In genomic region chr16:89473791-89474414, GRCh38 we compare ENCODE assay signal across 9 cellular contexts. TPM values are rescaled to one million over a fixed set of nuclear protein-coding genes. Genes with fewer than 3 reads are reported as not detected.
DNase-seq lines count a peak whose midpoint lies in the region; ATAC-seq and TF ChIP-seq lines count a peak whose summit lies in the region.
"Had no signal": no experiment of that assay in that cellular context is flagged by ENCODE, and none has a peak within 500 bp of the region (broad histone marks: within the 10 kb centered on the region; RNA-seq: fewer than 3 reads in every experiment).

No MANE protein-coding gene starts in this region.

- BruUV-seq in MCF 10A (replicated peaks; lab: Mats Ljungman, UMichigan), result no TSS peak

- H3K27me3 Mint-ChIP-seq in MCF 10A (ENCODE audit: insufficient read depth, unreplicated experiment), result no peaks in the 10 kb centered on the region
- no peaks in the 10 kb centered on the region for H3K27me3 Mint-ChIP-seq in activated naive CD8-positive, alpha-beta T cell
- H3K27me3 Mint-ChIP-seq in immature natural killer cell (ENCODE audit: low read depth in 3 of 3), result peaks cover 13 to 35% (median 24%) of the 10 kb centered on the region in 3 donors

- H3K4me1 ChIP-seq in breast epithelium, result peaks cover 4 to 5% of the 10 kb centered on the region in 2 donors

- no peak for TF ChIP-seq POLR2A in breast epithelium (IDR thresholded peaks at IDR 0.05)

- peak overlapping the region; percentile 66 for H3K27ac Mint-ChIP-seq in MCF 10A (ENCODE audit: low read depth, unreplicated experiment)
- H3K27ac Mint-ChIP-seq in activated naive CD8-positive, alpha-beta T cell, result peak overlapping the region; percentile 77
- H3K27ac Mint-ChIP-seq in immature natural killer cell, result peak overlapping the region; percentile 21 to 82 (median 55)

- H3K27me3 ChIP-seq in breast epithelium, result no peaks in the 10 kb centered on the region

- H3K4me1 Mint-ChIP-seq in MCF 10A (ENCODE audit: insufficient read depth, unreplicated experiment), result peaks cover 62% of the 10 kb centered on the region
- H3K4me1 Mint-ChIP-seq in activated naive CD8-positive, alpha-beta T cell (ENCODE audit: low read depth), result peaks cover 91% of the 10 kb centered on the region
- H3K4me1 Mint-ChIP-seq in immature natural killer cell, result peaks cover 91% of the 10 kb centered on the region in 2 donors

- CTCF ChIA-PET in MCF 10A (lab: Yijun Ruan, JAX), result interaction anchor here (0.5 to 1.5 kb wide), 3 partner anchors 29 to 269 kb away, joined by 3 to 4 read pairs (median 3); no protein-coding TSS in a partner anchor

- POLR2A ChIA-PET in MCF 10A (lab: Yijun Ruan, JAX), result interaction anchor here (0.7 to 2.4 kb wide), 17 partner anchors 10 to 164 kb away, joined by 3 to 13 read pairs (median 5); no protein-coding TSS in a partner anchor

- TF ChIP-seq CTCF in MCF 10A (IDR thresholded peaks at IDR 0.05; ENCODE audit: unreplicated experiment) (no peak), breast epithelium (IDR thresholded peaks at IDR 0.05) (no peak)

- intact Hi-C loops in MCF 10A (cut with micrococcal nuclease), result no loop called here
- intact Hi-C loops in breast epithelium (cut with DNase I; ENCODE audit: low total_unique reads), result no loop called here

- no peaks in the 10 kb centered on the region for H3K9me3 ChIP-seq in breast epithelium

- ATAC-seq in HG02981 (IDR thresholded peaks at IDR 0.05; ENCODE audit: unreplicated experiment) (no peak), GM18909 (IDR thresholded peaks at IDR 0.05; ENCODE audit: poor library complexity, unreplicated experiment) (no peak)

- no peak overlapping the region for H3K4me3 ChIP-seq in breast epithelium

- H3K4me3 Mint-ChIP-seq in MCF 10A (ENCODE audit: unreplicated experiment) (peak overlapping the region; percentile 7), immature natural killer cell (peak overlapping the region; percentile 70 to 90 (median 76))
- H3K4me3 Mint-ChIP-seq in activated naive CD8-positive, alpha-beta T cell, result peak overlapping the region; percentile 70

- H3K36me3 ChIP-seq in breast epithelium, result no peaks in the 10 kb centered on the region

- H3K9me3 Mint-ChIP-seq in MCF 10A (ENCODE audit: unreplicated experiment) (no peaks in the 10 kb centered on the region), immature natural killer cell (peaks cover 0 to 1% (median 0%) of the 10 kb centered on the region in 6 donors)
- H3K9me3 Mint-ChIP-seq in activated naive CD8-positive, alpha-beta T cell (ENCODE audit: low read depth), result no peaks in the 10 kb centered on the region

- H3K36me3 Mint-ChIP-seq in MCF 10A (ENCODE audit: insufficient read depth, unreplicated experiment) (peaks cover 8% of the 10 kb centered on the region), immature natural killer cell (peaks cover 0 to 4% (median 3%) of the 10 kb centered on the region in 3 donors)
- peaks cover 2% of the 10 kb centered on the region for H3K36me3 Mint-ChIP-seq in activated naive CD8-positive, alpha-beta T cell

- DNase-seq in MCF 10A (ENCODE audit: unreplicated experiment) (peak; percentile 67), breast epithelium (ENCODE audit: low spot score in 2 of 2) (no peak), immature natural killer cell (no peak), mesenteric fat pad (ENCODE audit: low spot score) (no peak), NCI-H2227 treated with DMSO at 0.1 percent for 48 hours (lab: John Stamatoyannopoulos, UW) (no peak)
- DNase-seq: NCI-H187 treated with DMSO at 0.1 percent for 48 hours had no signal

- H3K27ac ChIP-seq in breast epithelium, result no peak overlapping the region

RNA-seq across cellular contexts. Expression of gene ANKRD11, which starts 16.5 kb away (rescaled TPM):
- total RNA-seq in MCF 10A (2022), result 218 and 237 TPM in 2 replicates
- 10 to 100 TPM; 64.0 to 79.0 (median 69.2) TPM for total RNA-seq in breast epithelium
- polyA plus RNA-seq in immature natural killer cell, result 10 to 100 TPM in 1 of 3 donors, 1 to 10 TPM in 2; 3.7 to 14.3 (median 8.5) TPM
- 120 TPM for total RNA-seq in mesenteric fat pad

RNA-seq across cellular contexts. Expression of gene SPG7, which starts 34.3 kb away (rescaled TPM):
- total RNA-seq in MCF 10A (2022) (82.4 and 92.3 TPM in 2 replicates), breast epithelium (100 to 1,000 TPM; 104 to 126 (median 118) TPM), mesenteric fat pad (90.0 TPM)
- polyA plus RNA-seq in immature natural killer cell, result 10 to 100 TPM; 39.7 to 48.4 (median 41.0) TPM

Comparison
In these comparisons a context has a peak if more than half of its experiments do, and no peak if none do; other contexts are left out.
1. H3K4me3 Mint-ChIP-seq: peak in every context shown above with its lines; median percentile 76 in immature natural killer cell; 70 in activated naive CD8-positive, alpha-beta T cell; 7 in MCF 10A.